Comparison of ENCODE assay signal across 1 cellular context in genomic region chr6:57221191-57221935, GRCh38.
TF ChIP-seq lines count a peak whose summit lies in the region.

No MANE protein-coding gene starts in this region.

TF ChIP-seq in K562, 482 proteins besides CTCF, POLR2A, EP300 and RAD21 (continues in another document):
- no peak for TF ChIP-seq BCOR (IDR thresholded peaks at IDR 0.05)
- no peak for TF ChIP-seq THAP7 (CRISPR knock-in tag; IDR thresholded peaks at IDR 0.05)
- 0 out of 2 replicates have a peak, but pooled peaks have one; percentile 36 for TF ChIP-seq KAT7 (CRISPR knock-in tag; IDR thresholded peaks at IDR 0.05; ENCODE audit: borderline replicate concordance)
- TF ChIP-seq CXXC5 (CRISPR knock-in tag; IDR thresholded peaks at IDR 0.05) = no peak
- TF ChIP-seq MTF1 (CRISPR knock-in tag; IDR thresholded peaks at IDR 0.05; ENCODE audit: borderline replicate concordance) = 0 out of 2 replicates have a peak, but pooled peaks have one; percentile 15
- no peak for TF ChIP-seq U2AF2 (optimal IDR thresholded peaks at IDR 0.05; ENCODE audit: low read depth, low read length)
- TF ChIP-seq PCBP2 (IDR thresholded peaks at IDR 0.05; ENCODE audit: low read depth, low read length, poor library complexity, severe bottlenecking) = no peak
- no peak for TF ChIP-seq KAT8 (IDR thresholded peaks at IDR 0.05; ENCODE audit: low read depth)
- no peak for TF ChIP-seq ZNF586 (CRISPR knock-in tag; conservative IDR thresholded peaks at IDR 0.05)
- no peak for TF ChIP-seq PCBP1 (IDR thresholded peaks at IDR 0.05; ENCODE audit: low read depth, low read length, poor library complexity, severe bottlenecking)
- TF ChIP-seq GTF2E2 (tag; IDR thresholded peaks at IDR 0.05) = no peak
- TF ChIP-seq POLR3A (IDR thresholded peaks at IDR 0.05; ENCODE audit: borderline replicate concordance, extremely low read depth, insufficient read depth, insufficient read length) = no peak
- no peak for TF ChIP-seq SMAD1 (IDR thresholded peaks at IDR 0.05; ENCODE audit: low read depth, low read length, partially characterized antibody)
- no peak for TF ChIP-seq IFI16 (CRISPR knock-in tag; IDR thresholded peaks at IDR 0.05)
- no peak for TF ChIP-seq ZBTB1 (CRISPR knock-in tag; IDR thresholded peaks at IDR 0.05; ENCODE audit: borderline replicate concordance, low read depth)
- no peak for TF ChIP-seq ATF1 (CRISPR knock-in tag; IDR thresholded peaks at IDR 0.05)
- no peak for TF ChIP-seq ATF1 (tag; IDR thresholded peaks at IDR 0.05)
- no peak for TF ChIP-seq CBX3 (IDR thresholded peaks at IDR 0.05; ENCODE audit: borderline replicate concordance in 1 of 2, low read length in 2 of 2)
- no peak for TF ChIP-seq BDP1 (IDR thresholded peaks at IDR 0.05; ENCODE audit: insufficient read depth, insufficient read length)
- TF ChIP-seq BCLAF1 (IDR thresholded peaks at IDR 0.05; ENCODE audit: borderline replicate concordance in 1 of 2, control insufficient read depth in 1 of 2, low read depth in 2 of 2, low read length in 1 of 2) = no peak
- no peak for TF ChIP-seq ARID3A (IDR thresholded peaks at IDR 0.05; ENCODE audit: borderline replicate concordance, low read depth, low read length)
- TF ChIP-seq ZNF311 (CRISPR knock-in tag; IDR thresholded peaks at IDR 0.05) = no peak
- no peak for TF ChIP-seq NCOA4 (IDR thresholded peaks at IDR 0.05; ENCODE audit: partially characterized antibody)
- TF ChIP-seq MYC (IDR thresholded peaks at IDR 0.05; ENCODE audit: low read depth, low read length) = no peak
- TF ChIP-seq MYC (CRISPR knock-in tag; IDR thresholded peaks at IDR 0.05; ENCODE audit: borderline replicate concordance, low read depth) = no peak
- TF ChIP-seq SNRNP70 (optimal IDR thresholded peaks at IDR 0.05; ENCODE audit: low read depth, low read length) = no peak
- TF ChIP-seq SRSF9 (IDR thresholded peaks at IDR 0.05; ENCODE audit: borderline replicate concordance, low read depth, low read length) = no peak
- no peak for TF ChIP-seq CHCHD3 (CRISPR knock-in tag; IDR thresholded peaks at IDR 0.05)
- no peak for TF ChIP-seq ZBTB34 (CRISPR knock-in tag; IDR thresholded peaks at IDR 0.05)
- TF ChIP-seq MAZ (CRISPR knock-in tag; conservative IDR thresholded peaks at IDR 0.05 in 1 of 2, IDR thresholded peaks at IDR 0.05 in 1 of 2) = peak in 1 of 2 experiments; percentile 31; a peak in 2 of 4 replicates
- no peak for TF ChIP-seq ZNF551 (CRISPR knock-in tag; IDR thresholded peaks at IDR 0.05)
- peak; percentile 25 for TF ChIP-seq FUS (optimal IDR thresholded peaks at IDR 0.05; ENCODE audit: low read depth, low read length)
- no peak for TF ChIP-seq ZNF695 (CRISPR knock-in tag; IDR thresholded peaks at IDR 0.05)
- peak; percentile 88 for TF ChIP-seq EGR1 (conservative IDR thresholded peaks at IDR 0.05)
- TF ChIP-seq EZH2 (IDR thresholded peaks at IDR 0.05; ENCODE audit: borderline replicate concordance, low read depth, low read length) = no peak
- TF ChIP-seq TFE3 (CRISPR knock-in tag; IDR thresholded peaks at IDR 0.05) = no peak
- no peak for TF ChIP-seq DMBX1 (CRISPR knock-in tag; IDR thresholded peaks at IDR 0.05; ENCODE audit: borderline replicate concordance)
- TF ChIP-seq KDM5B (IDR thresholded peaks at IDR 0.05; ENCODE audit: insufficient replicate concordance, low read depth, low read length) = no peak
- no peak for TF ChIP-seq TGIF2 (CRISPR knock-in tag; IDR thresholded peaks at IDR 0.05)
- no peak for TF ChIP-seq ZNF696 (CRISPR knock-in tag; conservative IDR thresholded peaks at IDR 0.05)
- peak; percentile 94; the same call in 1 of the 2 replicates for TF ChIP-seq ZBTB7A (IDR thresholded peaks at IDR 0.05; ENCODE audit: borderline replicate concordance, control insufficient read depth, low read depth, low read length)
- no peak for TF ChIP-seq ZBTB33 (CRISPR knock-in tag; IDR thresholded peaks at IDR 0.05)
- no peak for TF ChIP-seq YY1 (IDR thresholded peaks at IDR 0.05; ENCODE audit: borderline replicate concordance in 1 of 3, control insufficient read depth in 1 of 3, extremely low read depth in 1 of 3, insufficient read depth in 3 of 3, insufficient read length in 1 of 3, insufficient replicate concordance in 2 of 3, low read depth in 1 of 3, low read length in 2 of 3)
- TF ChIP-seq CREB3L1 (IDR thresholded peaks at IDR 0.05; ENCODE audit: borderline replicate concordance, low read depth) = 0 out of 2 replicates have a peak, but pooled peaks have one; percentile 10
- TF ChIP-seq THRAP3 (IDR thresholded peaks at IDR 0.05; ENCODE audit: borderline replicate concordance) = no peak
- no peak for TF ChIP-seq MCM3 (IDR thresholded peaks at IDR 0.05)
- no peak for TF ChIP-seq POLR2AphosphoS5 (IDR thresholded peaks at IDR 0.05; ENCODE audit: control insufficient read depth, insufficient read depth, low read depth, low read length)
- TF ChIP-seq PTRF (tag; IDR thresholded peaks at IDR 0.05) = no peak
- no peak for TF ChIP-seq PTBP1 (IDR thresholded peaks at IDR 0.05; ENCODE audit: low read depth, low read length)
- TF ChIP-seq SMAD2 (IDR thresholded peaks at IDR 0.05; ENCODE audit: low read depth, low read length) = no peak
- TF ChIP-seq MXI1 (IDR thresholded peaks at IDR 0.05; ENCODE audit: low read depth, low read length) = no peak
- TF ChIP-seq ATF7 (IDR thresholded peaks at IDR 0.05) = no peak
- no peak for TF ChIP-seq ZBTB26 (CRISPR knock-in tag; IDR thresholded peaks at IDR 0.05)
- no peak for TF ChIP-seq SP2 (IDR thresholded peaks at IDR 0.05; ENCODE audit: extremely low read depth, low read depth, low read length, poor library complexity, severe bottlenecking)
- TF ChIP-seq TEAD4 (IDR thresholded peaks at IDR 0.05; ENCODE audit: low read length) = no peak
- TF ChIP-seq TEAD4 (CRISPR knock-in tag; IDR thresholded peaks at IDR 0.05; ENCODE audit: borderline replicate concordance) = no peak
- peak; percentile 14; the same call in 1 of the 2 replicates for TF ChIP-seq SMARCC2 (IDR thresholded peaks at IDR 0.05; ENCODE audit: low read depth)
- TF ChIP-seq CREBBP (IDR thresholded peaks at IDR 0.05; ENCODE audit: low read depth, low read length) = no peak
- no peak for TF ChIP-seq GATAD2B (IDR thresholded peaks at IDR 0.05; ENCODE audit: borderline replicate concordance)
- TF ChIP-seq ZNF124 (CRISPR knock-in tag; IDR thresholded peaks at IDR 0.05) = no peak
- TF ChIP-seq ZNF146 (CRISPR knock-in tag; IDR thresholded peaks at IDR 0.05; ENCODE audit: unreplicated experiment) = no peak
- TF ChIP-seq MXD1 (CRISPR knock-in tag; IDR thresholded peaks at IDR 0.05; ENCODE audit: borderline replicate concordance, poor library complexity, severe bottlenecking) = no peak
- TF ChIP-seq NFRKB (IDR thresholded peaks at IDR 0.05; ENCODE audit: low read depth) = no peak
- no peak for TF ChIP-seq RFX7 (CRISPR knock-in tag; IDR thresholded peaks at IDR 0.05)
